Comparison of ENCODE assay signal across 8 cellular contexts in the genomic region with DNA sequence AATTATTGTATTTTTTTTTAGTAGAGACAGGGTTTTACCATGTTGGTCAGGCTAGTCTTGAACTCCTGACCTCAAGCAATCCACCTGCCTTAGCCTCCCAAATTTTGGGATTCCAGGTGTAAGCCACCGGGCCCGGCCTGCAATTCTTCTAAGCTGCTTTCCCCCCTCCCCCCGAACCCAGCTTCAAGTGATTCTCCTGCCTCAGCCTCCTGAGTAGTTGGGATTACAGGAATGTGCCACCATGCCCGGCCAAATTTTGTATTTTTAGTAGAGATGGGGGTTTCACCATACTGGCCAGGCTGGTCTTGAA. TPM values are rescaled to one million over a fixed set of nuclear protein-coding genes. Genes with fewer than 3 reads are reported as not detected.
DNase-seq lines count a peak whose midpoint lies in the region; ATAC-seq and TF ChIP-seq lines count a peak whose summit lies in the region.
"Not testable (repeated sequence)": the region's sequence is repeated elsewhere in the genome, so short reads cannot be mapped to it uniquely, and the experiment has no call there.

No MANE protein-coding gene starts in this region.

- POLR2A ChIA-PET in CD4-positive, alpha-beta T cell (lab: Charles Lee) = interaction anchor here (1.1 to 1.7 kb wide), 3 partner anchors 61 to 239 kb away, joined by 3 to 4 read pairs (median 4); a partner anchor contains a TSS
- POLR2A ChIA-PET in activated CD4-positive, alpha-beta T cell treated with anti-CD3 and anti-CD28 coated beads, Interleukin-2, amount 10 ng/mL, durations not matched to agents 7 days and 5 days (lab: Charles Lee) = not testable (repeated sequence)
- POLR2A ChIA-PET in naive thymus-derived CD4-positive, alpha-beta T cell (lab: Charles Lee) = interaction anchor here (0.7 to 1.0 kb wide), 2 partner anchors 40 to 241 kb away, joined by 3 read pairs; no protein-coding TSS in a partner anchor

- H3K4me1 Mint-ChIP-seq in CD4-positive, alpha-beta T cell (ENCODE audit: low read depth) = peaks cover 44% of the 10 kb centered on the region
- H3K4me1 Mint-ChIP-seq in activated CD4-positive, alpha-beta T cell treated with anti-CD3 and anti-CD28 coated beads, Interleukin-2, amount 10 ng/mL, durations not matched to agents 7 days and 5 days = peaks cover 40% of the 10 kb centered on the region
- not testable (repeated sequence) for H3K4me1 Mint-ChIP-seq in endodermal cell; type B pancreatic cell (ENCODE audit: unreplicated experiment)
- peaks cover 22 to 39% (median 33%) of the 10 kb centered on the region in 7 donors for H3K4me1 Mint-ChIP-seq in naive thymus-derived CD4-positive, alpha-beta T cell

- not testable (repeated sequence) for H3K9ac ChIP-seq in endodermal cell (ENCODE audit: extremely low read depth, low read length, poor library complexity, severe bottlenecking)

- intact Hi-C loops in CD4-positive, alpha-beta T cell (cut with DNase I, micrococcal nuclease) = loop anchor here in 1 of 2 experiments (5.0 kb wide), 4 partner anchors 85 to 525 kb away; no protein-coding TSS in a partner anchor
- intact Hi-C loops in naive thymus-derived CD4-positive, alpha-beta T cell (cut with micrococcal nuclease) = loop anchor here (2.0 to 10.0 kb wide), 6 partner anchors 63 to 525 kb away; a partner anchor contains a TSS
- intact Hi-C loops in posterior vena cava (cut with DNase I) = not testable (repeated sequence)

- H3K27ac ChIP-seq in CD4-positive, alpha-beta T cell (ENCODE audit: low read depth, low read length); endodermal cell (ENCODE audit: low read depth, low read length); naive thymus-derived CD4-positive, alpha-beta T cell (ENCODE audit: low read depth, low read length): not testable (repeated sequence)
- H3K27ac ChIP-seq in KOPT-K1 (ENCODE audit: low read depth, low read length, poor library complexity, severe bottlenecking) = peak overlapping the region; percentile 19

- DNase-seq in CD4-positive, alpha-beta T cell = peak in 1 of 10 experiments; percentile 27
- DNase-seq in activated CD4-positive, alpha-beta T cell treated with anti-CD3 and anti-CD28 coated beads, Interleukin-2, amount 10 ng/mL, durations not matched to agents 7 days and 5 days; naive thymus-derived CD4-positive, alpha-beta T cell: not testable (repeated sequence)
- DNase-seq in activated effector memory CD4-positive, alpha-beta T cell treated with anti-CD3 and anti-CD28 coated beads, Interleukin-2, amount 50 U/mL, for 16 hours = peak; percentile 61
- DNase-seq in endodermal cell = peak; percentile 38
- DNase-seq in posterior vena cava (ENCODE audit: low spot score) = peak; percentile 51
- peak; percentile 49 for DNase-seq in type B pancreatic cell (ENCODE audit: extremely low spot score, unreplicated experiment)

- H3K4me1 ChIP-seq in endodermal cell (ENCODE audit: control insufficient read depth, insufficient read depth, low read length) = not testable (repeated sequence)
- H3K4me1 ChIP-seq in naive thymus-derived CD4-positive, alpha-beta T cell (ENCODE audit: control insufficient read depth in 2 of 2, insufficient read depth in 2 of 2, low read length in 2 of 2) = peaks cover 12 to 29% of the 10 kb centered on the region in 2 donors

- not testable (repeated sequence) for H3K27me3 Mint-ChIP-seq in CD4-positive, alpha-beta T cell
- peaks cover 22% of the 10 kb centered on the region for H3K27me3 Mint-ChIP-seq in activated CD4-positive, alpha-beta T cell treated with anti-CD3 and anti-CD28 coated beads, Interleukin-2, amount 10 ng/mL, durations not matched to agents 7 days and 5 days
- H3K27me3 Mint-ChIP-seq in endodermal cell (ENCODE audit: insufficient read depth) (peaks cover 19% of the 10 kb centered on the region), type B pancreatic cell (peaks cover 26% of the 10 kb centered on the region)
- peaks cover 0 to 26% (median 11%) of the 10 kb centered on the region in 5 donors for H3K27me3 Mint-ChIP-seq in naive thymus-derived CD4-positive, alpha-beta T cell

- not testable (repeated sequence) for TF ChIP-seq CTCF in CD4-positive, alpha-beta T cell (IDR thresholded peaks at IDR 0.05); endodermal cell (conservative IDR thresholded peaks at IDR 0.05); type B pancreatic cell (conservative IDR thresholded peaks at IDR 0.05)

- H3K4me3 ChIP-seq in endodermal cell (ENCODE audit: low read length); naive thymus-derived CD4-positive, alpha-beta T cell (ENCODE audit: low read length): not testable (repeated sequence)

- 99 to 100% methylated on average over 1 to 4 of the region's 4 CpGs for WGBS in endodermal cell (ENCODE audit: insufficient coverage in 1 of 2, insufficient read length in 1 of 2), 2 experiments

- not testable (repeated sequence) for ATAC-seq in CD4-positive, alpha-beta T cell (ENCODE audit: poor library complexity); naive thymus-derived CD4-positive, alpha-beta T cell

- H3K27me3 ChIP-seq in CD4-positive, alpha-beta T cell (ENCODE audit: control insufficient read depth, insufficient read depth, low read length); endodermal cell (ENCODE audit: control insufficient read depth, insufficient read depth, low read length, poor library complexity, severe bottlenecking); naive thymus-derived CD4-positive, alpha-beta T cell (ENCODE audit: control insufficient read depth in 2 of 2, insufficient read depth in 2 of 2, low read length in 2 of 2): not testable (repeated sequence)

- H3K36me3 Mint-ChIP-seq in CD4-positive, alpha-beta T cell (ENCODE audit: low read depth); activated CD4-positive, alpha-beta T cell treated with anti-CD3 and anti-CD28 coated beads, Interleukin-2, amount 10 ng/mL, durations not matched to agents 7 days and 5 days (ENCODE audit: low read depth); naive thymus-derived CD4-positive, alpha-beta T cell; type B pancreatic cell: not testable (repeated sequence)
- peaks cover 55% of the 10 kb centered on the region for H3K36me3 Mint-ChIP-seq in endodermal cell (ENCODE audit: low read depth)

- CTCF ChIA-PET in CD4-positive, alpha-beta T cell (lab: Charles Lee); activated CD4-positive, alpha-beta T cell treated with anti-CD3 and anti-CD28 coated beads, Interleukin-2, amount 10 ng/mL, durations not matched to agents 7 days and 5 days (lab: Charles Lee): not testable (repeated sequence)
- CTCF ChIA-PET in naive thymus-derived CD4-positive, alpha-beta T cell (lab: Charles Lee) = interaction anchor here (0.7 to 1.3 kb wide), 3 partner anchors 52 to 239 kb away, joined by 3 to 6 read pairs (median 3); no protein-coding TSS in a partner anchor

- not testable (repeated sequence) for H3K9me3 ChIP-seq in CD4-positive, alpha-beta T cell (ENCODE audit: control insufficient read depth, low read length); KOPT-K1 (ENCODE audit: insufficient read depth, low read length, poor library complexity, severe bottlenecking); naive thymus-derived CD4-positive, alpha-beta T cell (ENCODE audit: control insufficient read depth in 2 of 3, low read length in 3 of 3)
- peaks cover 20% of the 10 kb centered on the region for H3K9me3 ChIP-seq in endodermal cell (ENCODE audit: control insufficient read depth, low read length)

- H3K36me3 ChIP-seq in KOPT-K1 (ENCODE audit: insufficient read depth, low read length) (peaks cover 31% of the 10 kb centered on the region), endodermal cell (ENCODE audit: control insufficient read depth, insufficient read depth, low read length) (peaks cover 33% of the 10 kb centered on the region)
- H3K36me3 ChIP-seq in naive thymus-derived CD4-positive, alpha-beta T cell (ENCODE audit: control insufficient read depth in 2 of 3, insufficient read depth in 3 of 3, low read length in 3 of 3) = not testable (repeated sequence)

- H3K4me3 Mint-ChIP-seq in CD4-positive, alpha-beta T cell = peak overlapping the region; percentile 81
- H3K4me3 Mint-ChIP-seq in activated CD4-positive, alpha-beta T cell treated with anti-CD3 and anti-CD28 coated beads, Interleukin-2, amount 10 ng/mL, durations not matched to agents 7 days and 5 days; endodermal cell; type B pancreatic cell: not testable (repeated sequence)
- peak overlapping the region; percentile 72 to 86 (median 83) for H3K4me3 Mint-ChIP-seq in naive thymus-derived CD4-positive, alpha-beta T cell

- H3K27ac Mint-ChIP-seq in CD4-positive, alpha-beta T cell = peak overlapping the region; percentile 40
- H3K27ac Mint-ChIP-seq in activated CD4-positive, alpha-beta T cell treated with anti-CD3 and anti-CD28 coated beads, Interleukin-2, amount 10 ng/mL, durations not matched to agents 7 days and 5 days = peak overlapping the region; percentile 51
- not testable (repeated sequence) for H3K27ac Mint-ChIP-seq in endodermal cell, type B pancreatic cell
- peak overlapping the region in 6 of 9 donors; percentile 16 to 94 (median 85) for H3K27ac Mint-ChIP-seq in naive thymus-derived CD4-positive, alpha-beta T cell

- not testable (repeated sequence) for H3K9me3 Mint-ChIP-seq in CD4-positive, alpha-beta T cell; activated CD4-positive, alpha-beta T cell treated with anti-CD3 and anti-CD28 coated beads, Interleukin-2, amount 10 ng/mL, durations not matched to agents 7 days and 5 days; naive thymus-derived CD4-positive, alpha-beta T cell
- peaks cover 21% of the 10 kb centered on the region for H3K9me3 Mint-ChIP-seq in endodermal cell
- H3K9me3 Mint-ChIP-seq in type B pancreatic cell = peaks cover 11% of the 10 kb centered on the region

RNA-seq across cellular contexts. Expression of a gene that starts 47.1 kb away (rescaled TPM):
- total RNA-seq in CD4-positive, alpha-beta T cell = 10 to 100 TPM; 11.3 to 12.9 TPM
- 10 to 100 TPM; 23.9 to 32.7 TPM for total RNA-seq in activated CD4-positive, alpha-beta T cell treated with anti-CD3 and anti-CD28 coated beads, Interleukin-2, amount 10 ng/mL, durations not matched to agents 7 days and 5 days
- total RNA-seq in endodermal cell = 10 to 100 TPM; 26.7 to 33.5 TPM
- polyA plus RNA-seq in endodermal cell (2013, experiment 1 of 2) = 9.5 TPM
- polyA plus RNA-seq in endodermal cell (2013, experiment 2 of 2) = 9.6 TPM
- total RNA-seq in naive thymus-derived CD4-positive, alpha-beta T cell = 10 to 100 TPM; 24.4 to 39.1 (median 30.5) TPM
- 10 to 100 TPM; 10.4 TPM for polyA plus RNA-seq in naive thymus-derived CD4-positive, alpha-beta T cell
- total RNA-seq in posterior vena cava = 10 to 100 TPM; 12.1 to 13.4 TPM
- 19.1 and 25.6 TPM in 2 replicates for total RNA-seq in type B pancreatic cell (ENCODE audit: low replicate concordance)
